Comparison of ENCODE assay signal across 20 cellular contexts in the genomic region with DNA sequence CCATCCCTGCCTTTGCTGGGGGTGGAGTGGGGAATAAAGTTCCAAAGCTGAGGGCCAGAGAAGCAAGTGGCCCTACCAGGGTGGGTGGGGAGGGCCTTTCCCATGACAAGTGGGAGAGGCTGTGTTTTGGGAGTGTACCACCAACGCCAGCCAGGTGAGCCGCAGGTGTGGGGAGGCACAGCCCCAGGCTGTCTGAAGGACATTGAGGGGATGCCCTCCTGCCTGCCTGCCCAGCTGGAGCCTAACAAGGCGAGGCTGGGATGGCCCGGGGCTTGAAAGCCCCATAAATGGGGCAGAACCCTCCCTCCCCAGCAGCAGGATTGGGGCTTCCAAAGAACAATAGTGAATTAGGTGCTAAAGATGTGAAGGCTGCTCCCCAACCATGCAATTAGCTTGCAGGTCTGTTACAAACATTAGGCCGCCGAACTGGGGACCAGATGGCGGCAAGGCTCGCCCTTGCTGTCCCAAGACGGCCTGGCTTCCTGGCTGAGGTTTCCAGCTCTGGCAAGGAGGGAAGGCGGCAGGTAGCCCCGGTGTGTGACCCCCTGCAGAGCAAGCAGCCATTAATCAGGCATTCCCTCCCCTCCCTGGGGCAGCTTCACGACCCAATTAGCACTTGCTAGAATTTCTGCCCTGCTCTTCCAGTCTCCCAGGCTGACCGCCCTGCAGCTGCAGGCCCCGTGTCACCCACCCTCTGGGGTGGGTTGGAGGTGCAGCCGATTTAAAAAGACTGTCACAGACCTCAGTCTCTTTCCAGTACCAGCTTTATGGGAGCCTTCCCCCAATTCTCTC. TPM values are rescaled to one million over a fixed set of nuclear protein-coding genes. Genes with fewer than 3 reads are reported as not detected.
A peak's percentile ranks its signal among the peaks of the same experiment; 100 is the strongest.
DNase-seq lines count a peak whose midpoint lies in the region; ATAC-seq and TF ChIP-seq lines count a peak whose summit lies in the region.
"Had no signal": no experiment of that assay in that cellular context is flagged by ENCODE, and none has a peak within 500 bp of the region (broad histone marks: within the 10 kb centered on the region; RNA-seq: fewer than 3 reads in every experiment).

No MANE protein-coding gene starts in this region.

- no peak overlapping the region for H2BK120ac ChIP-seq in neuronal stem cell (ENCODE audit: low read depth, low read length)

- H3K4ac ChIP-seq in neuronal stem cell (ENCODE audit: low read length): no peak overlapping the region

- peaks cover 5% of the 10 kb centered on the region for H3K27me3 Mint-ChIP-seq in glutamatergic neuron (ENCODE audit: unreplicated experiment)

- in situ Hi-C loops in GM23248 (cut with MboI): no loop called here

- H4K8ac ChIP-seq in neuronal stem cell (ENCODE audit: low read depth, low read length): no peak overlapping the region

- no peak overlapping the region for H3K4me2 ChIP-seq in neuronal stem cell (ENCODE audit: insufficient read depth, low read length, poor library complexity, severe bottlenecking)
- no peak overlapping the region for H3K4me2 ChIP-seq in GM23248 (ENCODE audit: unreplicated experiment)

- no peak overlapping the region for H2BK5ac ChIP-seq in neuronal stem cell (ENCODE audit: low read length)

- peak overlapping the region; percentile 33 for H2BK15ac ChIP-seq in neuronal stem cell (ENCODE audit: low read length)

- H3K4me3 Mint-ChIP-seq in glutamatergic neuron (ENCODE audit: unreplicated experiment): peak overlapping the region; percentile 36

- H2AFZ ChIP-seq in neuronal stem cell (ENCODE audit: low read length): no peak overlapping the region
- H2AFZ ChIP-seq in GM23248: no peak overlapping the region

- no peaks in the 10 kb centered on the region for H3K79me2 ChIP-seq in GM23248 (ENCODE audit: insufficient read depth)

- H3K4me3 ChIP-seq in neuronal stem cell (ENCODE audit: low read length in 2 of 2) (no peak overlapping the region), GM23248 (no peak overlapping the region), esophagus muscularis mucosa (no peak overlapping the region)

- peaks cover 9% of the 10 kb centered on the region for H3K9me3 Mint-ChIP-seq in glutamatergic neuron (ENCODE audit: unreplicated experiment)

- H3K4me1 ChIP-seq in neuronal stem cell (ENCODE audit: control insufficient read depth in 2 of 2, insufficient read depth in 1 of 2, low read depth in 1 of 2, low read length in 2 of 2) (peaks cover 2 to 6% of the 10 kb centered on the region in 2 donors), GM23248 (ENCODE audit: insufficient read depth) (no peaks in the 10 kb centered on the region), esophagus muscularis mucosa (no peaks in the 10 kb centered on the region)

- H3K27me3 ChIP-seq in neuronal stem cell (ENCODE audit: control insufficient read depth in 3 of 3, insufficient read depth in 3 of 3, low read depth in 1 of 3, low read length in 3 of 3) (no peaks in the 10 kb centered on the region), GM23248 (replicated peaks; ENCODE audit: insufficient read depth) (no peaks in the 10 kb centered on the region), esophagus muscularis mucosa (peaks cover 0 to 4% (median 0%) of the 10 kb centered on the region in 4 donors)

- H3K18ac ChIP-seq in neuronal stem cell (ENCODE audit: low read length): peak overlapping the region; percentile 74

- H3K27ac ChIP-seq in neuronal stem cell (replicated peaks; ENCODE audit: low read length) (no peak overlapping the region), GM23248 (no peak overlapping the region), esophagus muscularis mucosa (replicated peaks in 1 of 4) (no peak overlapping the region)
- H3K27ac ChIP-seq: 22Rv1, C4-2B, RWPE1 had no signal

- no peak for ATAC-seq in GM21528 (IDR thresholded peaks at IDR 0.05; ENCODE audit: low FRiP score, unreplicated experiment)
- ATAC-seq: HepG2, PC-3 had no signal

- H3K9me2 ChIP-seq in GM23248 (ENCODE audit: insufficient read depth): no peaks in the 10 kb centered on the region

- H3K36me3 ChIP-seq in neuronal stem cell (replicated peaks in 1 of 2; ENCODE audit: control insufficient read depth in 2 of 2, insufficient read depth in 2 of 2, low read length in 2 of 2): no peaks in the 10 kb centered on the region
- no peaks in the 10 kb centered on the region for H3K36me3 ChIP-seq in GM23248 (ENCODE audit: low read depth)
- H3K36me3 ChIP-seq in esophagus muscularis mucosa: no peaks in the 10 kb centered on the region

- H4K91ac ChIP-seq in neuronal stem cell (ENCODE audit: low read depth, low read length, poor library complexity): no peak overlapping the region

- H2BK12ac ChIP-seq in neuronal stem cell (ENCODE audit: low read length): no peak overlapping the region

- H4K20me1 ChIP-seq in GM23248 (ENCODE audit: insufficient read depth): no peaks in the 10 kb centered on the region

- no peak for TF ChIP-seq CTCF in glutamatergic neuron (IDR thresholded peaks at IDR 0.05; ENCODE audit: partially characterized antibody, unreplicated experiment)
- no peak for TF ChIP-seq CTCF in esophagus muscularis mucosa (IDR thresholded peaks at IDR 0.05)

- DNase-seq in DMS 273 (lab: John Stamatoyannopoulos, UW; ENCODE audit: unreplicated experiment): peak; percentile 33
- no peak for DNase-seq in DMS 273 treated with DMSO at 0.1 percent for 48 hours (lab: John Stamatoyannopoulos, UW)
- peak; percentile 40 for DNase-seq in glutamatergic neuron
- DNase-seq in neuronal stem cell (ENCODE audit: low spot score): no peak
- DNase-seq in GM23248: no peak
- DNase-seq in esophagus muscularis mucosa (ENCODE audit: extremely low spot score): no peak
- DNase-seq: AML-193, DMS79 treated with DMSO at 0.1 percent for 48 hours, KG1, MV-4-11, NCI-H2029, PC-3 had no signal

- peaks cover 5% of the 10 kb centered on the region for H3K4me1 Mint-ChIP-seq in glutamatergic neuron (ENCODE audit: low read depth, unreplicated experiment)

- peak; percentile 4; the same call in 1 of the 2 replicates for TF ChIP-seq RAD21 in Ishikawa (IDR thresholded peaks at IDR 0.05; ENCODE audit: low read depth)

- no peak overlapping the region for H2AK5ac ChIP-seq in neuronal stem cell (ENCODE audit: low read depth, low read length)

- intact Hi-C loops in esophagus muscularis mucosa (cut with DNase I): no loop called here

- H3K9me3 ChIP-seq in neuronal stem cell (replicated peaks in 1 of 2; ENCODE audit: control insufficient read depth in 2 of 2, insufficient read depth in 1 of 2, low read depth in 1 of 2, low read length in 2 of 2): no peaks in the 10 kb centered on the region
- no peaks in the 10 kb centered on the region for H3K9me3 ChIP-seq in GM23248 (ENCODE audit: low read depth)
- no peaks in the 10 kb centered on the region for H3K9me3 ChIP-seq in esophagus muscularis mucosa

- H3K36me3 Mint-ChIP-seq in glutamatergic neuron (ENCODE audit: unreplicated experiment): no peaks in the 10 kb centered on the region

- H3K9ac ChIP-seq in neuronal stem cell (ENCODE audit: low read depth, low read length, poor library complexity): no peak overlapping the region
- no peak overlapping the region for H3K9ac ChIP-seq in GM23248

- TF ChIP-seq EP300 in Ishikawa (IDR thresholded peaks at IDR 0.05; ENCODE audit: borderline replicate concordance) (peak; percentile 66; the same call in 1 of the 2 replicates), esophagus muscularis mucosa (IDR thresholded peaks at IDR 0.05) (no peak)

- no peak overlapping the region for H3K23ac ChIP-seq in neuronal stem cell (ENCODE audit: low read depth, low read length, poor library complexity)

- H3K14ac ChIP-seq in neuronal stem cell (ENCODE audit: low read length): peak overlapping the region; percentile 60

- peak overlapping the region; percentile 73 for H3K27ac Mint-ChIP-seq in glutamatergic neuron (ENCODE audit: unreplicated experiment)

- H3K79me1 ChIP-seq in neuronal stem cell (ENCODE audit: low read depth, low read length): no peaks in the 10 kb centered on the region

- H3F3A ChIP-seq in GM23248 (ENCODE audit: insufficient read depth): no peaks in the 10 kb centered on the region

- no CpG with 5 or more reads among the region's 15 CpGs for WGBS in neuronal stem cell (ENCODE audit: extremely low coverage in 2 of 2, insufficient read length in 2 of 2, insufficient replicate concordance in 1 of 2), 2 donors
- 80 to 87% methylated on average over 13 to 15 of the region's 15 CpGs for WGBS in GM23248 (ENCODE audit: low coverage in 1 of 2, low lambda C conversion rate in 2 of 2, missing lambda C conversion rate in 2 of 2), 2 experiments
- WGBS in esophagus muscularis mucosa: 81% methylated on average over 7 of the region's 15 CpGs

- no peak for TF ChIP-seq POLR2A in esophagus muscularis mucosa (IDR thresholded peaks at IDR 0.05; ENCODE audit: low read depth)

TF ChIP-seq in Ishikawa, 13 proteins besides CTCF, POLR2A, EP300 and RAD21 (continues in another document):
- TF ChIP-seq, protein P1, sequence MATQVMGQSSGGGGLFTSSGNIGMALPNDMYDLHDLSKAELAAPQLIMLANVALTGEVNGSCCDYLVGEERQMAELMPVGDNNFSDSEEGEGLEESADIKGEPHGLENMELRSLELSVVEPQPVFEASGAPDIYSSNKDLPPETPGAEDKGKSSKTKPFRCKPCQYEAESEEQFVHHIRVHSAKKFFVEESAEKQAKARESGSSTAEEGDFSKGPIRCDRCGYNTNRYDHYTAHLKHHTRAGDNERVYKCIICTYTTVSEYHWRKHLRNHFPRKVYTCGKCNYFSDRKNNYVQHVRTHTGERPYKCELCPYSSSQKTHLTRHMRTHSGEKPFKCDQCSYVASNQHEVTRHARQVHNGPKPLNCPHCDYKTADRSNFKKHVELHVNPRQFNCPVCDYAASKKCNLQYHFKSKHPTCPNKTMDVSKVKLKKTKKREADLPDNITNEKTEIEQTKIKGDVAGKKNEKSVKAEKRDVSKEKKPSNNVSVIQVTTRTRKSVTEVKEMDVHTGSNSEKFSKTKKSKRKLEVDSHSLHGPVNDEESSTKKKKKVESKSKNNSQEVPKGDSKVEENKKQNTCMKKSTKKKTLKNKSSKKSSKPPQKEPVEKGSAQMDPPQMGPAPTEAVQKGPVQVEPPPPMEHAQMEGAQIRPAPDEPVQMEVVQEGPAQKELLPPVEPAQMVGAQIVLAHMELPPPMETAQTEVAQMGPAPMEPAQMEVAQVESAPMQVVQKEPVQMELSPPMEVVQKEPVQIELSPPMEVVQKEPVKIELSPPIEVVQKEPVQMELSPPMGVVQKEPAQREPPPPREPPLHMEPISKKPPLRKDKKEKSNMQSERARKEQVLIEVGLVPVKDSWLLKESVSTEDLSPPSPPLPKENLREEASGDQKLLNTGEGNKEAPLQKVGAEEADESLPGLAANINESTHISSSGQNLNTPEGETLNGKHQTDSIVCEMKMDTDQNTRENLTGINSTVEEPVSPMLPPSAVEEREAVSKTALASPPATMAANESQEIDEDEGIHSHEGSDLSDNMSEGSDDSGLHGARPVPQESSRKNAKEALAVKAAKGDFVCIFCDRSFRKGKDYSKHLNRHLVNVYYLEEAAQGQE (IDR thresholded peaks at IDR 0.05; ENCODE audit: low read depth): no peak
- TF ChIP-seq CEBPB (IDR thresholded peaks at IDR 0.05) (no peak), TEAD4 (IDR thresholded peaks at IDR 0.05) (peak; percentile 65)

RNA-seq across cellular contexts. Expression of a gene that starts 42.9 kb away (rescaled TPM):
- 26.3 TPM for total RNA-seq in glutamatergic neuron (ENCODE audit: unreplicated experiment)
- 0.22 TPM for polyA plus RNA-seq in neuronal stem cell (2013, experiment 1 of 2)
- 0.19 TPM for polyA plus RNA-seq in neuronal stem cell (2013, experiment 2 of 2)
- total RNA-seq in GM23248 (2014; rRNA removed; shearing (Covaris generic)): not detected in 2 replicates
- 0.09 TPM in 2 replicates for polyA plus RNA-seq in GM23248 (2016; fragmentation: Nextera tagmentation; extraction: Ambion mirVana)
- under 1 TPM in 3 of 4 donors, not detected in 1; 0.66 to 0.91 (median 0.86) TPM for total RNA-seq in esophagus muscularis mucosa
- total RNA-seq: HepG2; NCI-H460; T-helper 1 cell treated with Interleukin-12 subunit alpha and Interleukin-12 subunit beta and Interleukin-4 antibody, amounts not matched to agents 30 ng/mL and 1 ng/mL, for 36 hours had no signal
- polyA plus RNA-seq: HepG2 had no signal

Comparison
In these comparisons a context has a peak if more than half of its experiments do, and no peak if none do; other contexts are left out.
1. DNase-seq: peak in DMS 273 (single experiment) and glutamatergic neuron (single experiment); none in DMS 273 treated with DMSO at 0.1 percent for 48 hours (single experiment), neuronal stem cell (single experiment), GM23248 (single experiment) and esophagus muscularis mucosa (single experiment).
2. RNA of a gene that starts 42.9 kb away (total RNA-seq): 26.3 TPM in glutamatergic neuron (single experiment); 0.66 to 0.91 TPM in esophagus muscularis mucosa and not detected in GM23248; every median in the first group is over 10 times any median in the second.